In genomic region chr5:179610109-179610902, GRCh38 we compare ENCODE assay signal across 13 cellular contexts. TPM values are rescaled to one million over a fixed set of nuclear protein-coding genes. Genes with fewer than 3 reads are reported as not detected.
DNase-seq lines count a peak whose midpoint lies in the region; ATAC-seq and TF ChIP-seq lines count a peak whose summit lies in the region.
"Had no signal": no experiment of that assay in that cellular context is flagged by ENCODE, and none has a peak within 500 bp of the region (broad histone marks: within the 10 kb centered on the region; RNA-seq: fewer than 3 reads in every experiment).

No MANE protein-coding gene starts in this region.

- H3K4me1 Mint-ChIP-seq in CD8-positive, alpha-beta memory T cell, result peaks cover 39 to 61% (median 59%) of the 10 kb centered on the region in 3 donors
- H3K4me1 Mint-ChIP-seq in HFFc6 (ENCODE audit: low read depth), result peaks cover 51% of the 10 kb centered on the region

- no peak overlapping the region for H3K27ac ChIP-seq in CD8-positive, alpha-beta memory T cell (ENCODE audit: low read depth, low read length)
- H3K27ac ChIP-seq in neutrophil, result peak overlapping the region; percentile 59

- DNase-seq in CD8-positive, alpha-beta memory T cell, result no peak
- no peak for DNase-seq in HFFc6
- peak; percentile 42 for DNase-seq in cerebellar cortex (ENCODE audit: low spot score)
- DNase-seq in COLO829 (ENCODE audit: low spot score), result no peak
- no peak for DNase-seq in amniotic stem cell (lab: John Stamatoyannopoulos, UW)
- no peak for DNase-seq in BE2C
- DNase-seq: NCI-H526, T1000, upper lobe of left lung had no signal

- TF ChIP-seq CTCF in HFFc6 (IDR thresholded peaks at IDR 0.05), result no peak
- no peak for TF ChIP-seq CTCF in neutrophil (IDR thresholded peaks at IDR 0.05)
- no peak for TF ChIP-seq CTCF in BE2C (IDR thresholded peaks at IDR 0.05; ENCODE audit: low read depth, low read length)

- peak overlapping the region in 5 of 8 donors; percentile 29 to 68 (median 52) for H3K27ac Mint-ChIP-seq in CD8-positive, alpha-beta memory T cell
- H3K27ac Mint-ChIP-seq in HFFc6, result peak overlapping the region; percentile 18

- peaks cover 16% of the 10 kb centered on the region for H3K4me1 ChIP-seq in CD8-positive, alpha-beta memory T cell (ENCODE audit: insufficient read depth, low read length)
- H3K4me1 ChIP-seq in neutrophil (ENCODE audit: control insufficient read depth in 1 of 2, insufficient read depth in 1 of 2, low read depth in 1 of 2, low read length in 1 of 2) (peaks cover 16 to 18% of the 10 kb centered on the region in 2 experiments), BE2C (no peaks in the 10 kb centered on the region)

- CTCF ChIA-PET in CD8-positive, alpha-beta memory T cell (lab: Charles Lee), result no interaction called here

- peaks cover 0 to 1% of the 10 kb centered on the region in 2 donors for H3K27me3 Mint-ChIP-seq in CD8-positive, alpha-beta memory T cell
- peaks cover 42% of the 10 kb centered on the region for H3K27me3 Mint-ChIP-seq in HFFc6 (ENCODE audit: insufficient read depth)

- H3K27me3 ChIP-seq in CD8-positive, alpha-beta memory T cell (ENCODE audit: insufficient read depth, low read length, poor library complexity, severe bottlenecking), result no peaks in the 10 kb centered on the region
- H3K27me3 ChIP-seq in neutrophil, result no peaks in the 10 kb centered on the region
- no peaks in the 10 kb centered on the region; the same call in 1 of the 2 replicates for H3K27me3 ChIP-seq in BE2C
- H3K27me3 ChIP-seq: adrenal gland, upper lobe of left lung had no signal

- H3K4me3 Mint-ChIP-seq in CD8-positive, alpha-beta memory T cell, result peak overlapping the region in 1 of 7 donors; percentile 36
- no peak overlapping the region; the same call in 1 of the 2 replicates for H3K4me3 Mint-ChIP-seq in HFFc6

- POLR2A ChIA-PET in CD8-positive, alpha-beta memory T cell (lab: Charles Lee), result interaction anchor here (0.8 to 4.8 kb wide), 2 partner anchors 12 to 13 kb away, joined by 3 to 51 read pairs; partner anchors contain the start of gene HNRNPH1

- no peaks in the 10 kb centered on the region for H3K9me3 ChIP-seq in CD8-positive, alpha-beta memory T cell (ENCODE audit: low read length)
- H3K9me3 ChIP-seq in neutrophil (no peaks in the 10 kb centered on the region), BE2C (no peaks in the 10 kb centered on the region)
- H3K9me3 ChIP-seq: adrenal gland, upper lobe of left lung had no signal

- H3K4me3 ChIP-seq in CD8-positive, alpha-beta memory T cell (ENCODE audit: low read length), result no peak overlapping the region
- H3K4me3 ChIP-seq in neutrophil (ENCODE audit: low read depth in 1 of 2, low read length in 1 of 2), result no peak overlapping the region
- no peak overlapping the region for H3K4me3 ChIP-seq in BE2C (ENCODE audit: low read depth, low read length)
- H3K4me3 ChIP-seq: adrenal gland, lung, upper lobe of left lung had no signal

- no peaks in the 10 kb centered on the region for H3K9me3 Mint-ChIP-seq in CD8-positive, alpha-beta memory T cell
- H3K9me3 Mint-ChIP-seq in HFFc6, result peaks cover 8% of the 10 kb centered on the region; the same call in 1 of the 2 replicates

- H3K36me3 ChIP-seq in CD8-positive, alpha-beta memory T cell (ENCODE audit: insufficient read depth, low read length), result peaks cover 65% of the 10 kb centered on the region
- H3K36me3 ChIP-seq in neutrophil (peaks cover 95% of the 10 kb centered on the region), BE2C (peaks cover 85% of the 10 kb centered on the region)

- no peak for ATAC-seq in HG02870 (IDR thresholded peaks at IDR 0.05; ENCODE audit: unreplicated experiment)

- peaks cover 32 to 93% (median 32%) of the 10 kb centered on the region in 3 donors for H3K36me3 Mint-ChIP-seq in CD8-positive, alpha-beta memory T cell
- peaks cover 56% of the 10 kb centered on the region for H3K36me3 Mint-ChIP-seq in HFFc6 (ENCODE audit: low read depth)

RNA-seq across cellular contexts. Expression of gene HNRNPH1, which starts 13.2 kb away (rescaled TPM):
- total RNA-seq in CD8-positive, alpha-beta memory T cell, result 100 to 1,000 TPM; 929 to 961 TPM
- polyA plus RNA-seq in CD8-positive, alpha-beta memory T cell, result 103 TPM
- 100 to 1,000 TPM; 286 to 401 (median 358) TPM for total RNA-seq in HFFc6 (2021; fragmentation: NEBNext Ultra II Directional; extraction: Animal tissue kit (Norgen Biotek cat#: 25700))
- polyA plus RNA-seq in BE2C (2012; ENCODE audit: insufficient read depth, insufficient read length, low read depth), result 678 TPM

RNA-seq across cellular contexts. Expression of gene RUFY1, which starts 60.0 kb away (rescaled TPM):
- total RNA-seq in CD8-positive, alpha-beta memory T cell, result 10 to 100 TPM; 40.4 to 41.9 TPM
- 32.6 TPM for polyA plus RNA-seq in CD8-positive, alpha-beta memory T cell
- total RNA-seq in HFFc6 (2021; fragmentation: NEBNext Ultra II Directional; extraction: Animal tissue kit (Norgen Biotek cat#: 25700)), result 10 to 100 TPM; 34.3 to 37.2 (median 36.0) TPM
- polyA plus RNA-seq in BE2C (2012; ENCODE audit: insufficient read depth, insufficient read length, low read depth), result 38.8 TPM
